In the genomic region with DNA sequence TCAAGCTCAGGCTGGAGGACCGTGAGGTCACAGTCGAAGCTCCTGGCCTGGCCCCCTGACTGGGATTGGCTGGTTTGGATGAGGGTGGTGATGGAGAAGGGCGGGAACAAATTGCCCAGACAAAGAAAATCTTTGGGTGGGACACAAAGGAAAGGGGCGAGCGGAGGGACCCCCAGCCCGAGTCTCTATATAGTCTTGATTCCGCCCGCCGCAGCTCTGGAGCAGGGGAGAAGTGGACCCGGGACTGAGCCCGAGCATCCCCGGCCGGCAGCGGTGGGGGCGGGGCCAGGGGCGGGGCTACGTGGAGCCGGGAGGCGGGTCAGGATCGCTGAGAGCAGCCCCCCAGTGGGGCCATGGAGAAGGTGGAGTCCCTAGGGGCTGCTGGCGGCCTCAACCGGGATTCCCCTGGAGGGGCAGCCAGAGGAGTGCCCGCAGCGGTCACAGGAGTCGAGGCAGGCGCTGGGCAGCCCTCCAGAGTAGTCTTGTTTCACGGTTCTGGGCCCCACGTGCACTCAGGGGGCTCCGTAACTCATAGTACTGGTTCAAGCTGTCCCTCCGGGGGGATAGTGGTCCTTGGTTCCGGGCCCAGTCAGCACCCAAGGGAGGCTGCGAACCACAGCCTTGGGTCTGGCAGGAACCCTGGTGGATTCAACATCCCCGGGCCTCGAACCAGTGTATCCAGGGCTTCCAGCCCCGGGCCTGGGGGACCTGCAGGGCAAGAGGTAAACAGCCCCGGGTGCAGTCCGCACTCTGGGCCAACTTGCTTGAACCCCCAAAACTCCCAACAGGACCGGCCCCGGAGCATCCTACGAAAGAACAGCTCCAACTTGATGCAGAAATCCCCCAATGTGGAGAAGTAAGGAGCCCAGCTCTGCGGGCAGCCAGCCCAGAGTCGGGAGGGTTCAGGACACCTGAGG, we compare ENCODE assay signal across 8 cellular contexts. TPM values are rescaled to one million over a fixed set of nuclear protein-coding genes. Genes with fewer than 3 reads are reported as not detected.
A peak's percentile ranks its signal among the peaks of the same experiment; 100 is the strongest.
DNase-seq lines count a peak whose midpoint lies in the region; ATAC-seq, FAIRE-seq and TF ChIP-seq lines count a peak whose summit lies in the region.

No MANE protein-coding gene starts in this region.

- TF ChIP-seq CTCF in D721Med (IDR thresholded peaks at IDR 0.05; ENCODE audit: insufficient read depth, missing control alignments), result no peak

- H3K27ac Mint-ChIP-seq in activated naive CD4-positive, alpha-beta T cell treated with anti-CD3 and anti-CD28 coated beads for 36 hours, result peak overlapping the region; percentile 91

- H3K27me3 ChIP-seq in HUES48 (ENCODE audit: control insufficient read depth, insufficient read depth, low read length), result no peaks in the 10 kb centered on the region
- no peaks in the 10 kb centered on the region for H3K27me3 ChIP-seq in thymus (ENCODE audit: control insufficient read depth, insufficient read depth)

- peak; percentile 48; the same call in 1 of the 2 replicates for TF ChIP-seq POLR2A in Raji (IDR thresholded peaks at IDR 0.05; ENCODE audit: insufficient read depth, low read depth, low read length)

- peaks cover 62% of the 10 kb centered on the region for H3K4me1 Mint-ChIP-seq in activated naive CD4-positive, alpha-beta T cell treated with anti-CD3 and anti-CD28 coated beads for 36 hours (ENCODE audit: low read depth)

- H3K9me3 ChIP-seq in HUES48 (ENCODE audit: control insufficient read depth, insufficient read depth, low read length) (no peaks in the 10 kb centered on the region), thymus (ENCODE audit: control insufficient read depth) (no peaks in the 10 kb centered on the region)

- no peak for FAIRE-seq in D721Med (lab: Jason Lieb, UNC)

- H3K36me3 Mint-ChIP-seq in activated naive CD4-positive, alpha-beta T cell treated with anti-CD3 and anti-CD28 coated beads for 36 hours (ENCODE audit: low read depth), result peaks cover 5% of the 10 kb centered on the region

- no peaks in the 10 kb centered on the region for H3K27me3 Mint-ChIP-seq in activated naive CD4-positive, alpha-beta T cell treated with anti-CD3 and anti-CD28 coated beads for 36 hours (ENCODE audit: low read depth)

- H3K4me1 ChIP-seq in HUES48 (ENCODE audit: control insufficient read depth, insufficient read depth, low read length) (peaks cover 11% of the 10 kb centered on the region; the same call in 1 of the 2 replicates), thymus (ENCODE audit: control insufficient read depth, insufficient read depth, low read length) (peaks cover 24% of the 10 kb centered on the region)

- peak; percentile 39 for ATAC-seq in GM21390 (IDR thresholded peaks at IDR 0.05; ENCODE audit: unreplicated experiment)

- H3K4me3 ChIP-seq in HUES48 (ENCODE audit: low read depth, low read length), result peak overlapping the region; percentile 79
- H3K4me3 ChIP-seq in thymus (ENCODE audit: low read length), result peak overlapping the region; percentile 77

- CTCF ChIA-PET in activated naive CD4-positive, alpha-beta T cell treated with anti-CD3 and anti-CD28 coated beads for 36 hours (lab: Charles Lee), result interaction anchor here (0.6 to 1.7 kb wide), 10 partner anchors 15 to 230 kb away, joined by 3 to 8 read pairs (median 4); a partner anchor contains a TSS

- peak overlapping the region; percentile 97 for H3K4me3 Mint-ChIP-seq in activated naive CD4-positive, alpha-beta T cell treated with anti-CD3 and anti-CD28 coated beads for 36 hours

- H3K36me3 ChIP-seq in HUES48 (ENCODE audit: control insufficient read depth, insufficient read depth, low read length), result peaks cover 16% of the 10 kb centered on the region
- H3K36me3 ChIP-seq in thymus (ENCODE audit: control insufficient read depth, insufficient read depth), result peaks cover 14% of the 10 kb centered on the region

- H3K9ac ChIP-seq in HUES48 (ENCODE audit: low read depth, low read length), result peak overlapping the region; percentile 80

- H3K9me3 Mint-ChIP-seq in activated naive CD4-positive, alpha-beta T cell treated with anti-CD3 and anti-CD28 coated beads for 36 hours, result no peaks in the 10 kb centered on the region

- peak overlapping the region; percentile 96 for H3K27ac ChIP-seq in HUES48 (ENCODE audit: low read depth, low read length)
- H3K27ac ChIP-seq in thymus (ENCODE audit: low read depth), result peak overlapping the region; percentile 95

- WGBS in thymus, result 28% methylated on average over 42 of the region's 42 CpGs

- intact Hi-C loops in activated naive CD4-positive, alpha-beta T cell treated with anti-CD3 and anti-CD28 coated beads for 36 hours (cut with micrococcal nuclease), result loop anchor here (5.0 to 10.0 kb wide), 2 partner anchors 152 to 514 kb away; a partner anchor contains a TSS

- peak; percentile 91 for DNase-seq in D721Med (ENCODE audit: insufficient read length, low spot score)
- peak; percentile 87 for DNase-seq in activated naive CD4-positive, alpha-beta T cell treated with anti-CD3 and anti-CD28 coated beads for 36 hours
- DNase-seq in glomerular endothelial cell (ENCODE audit: extremely low read depth, low read depth, low spot score), result peak; percentile 60
- DNase-seq in occipital lobe (lab: John Stamatoyannopoulos, UW), result peak; percentile 67

RNA-seq across cellular contexts. Expression of a gene that starts 1.2 kb away (rescaled TPM):
- total RNA-seq in activated naive CD4-positive, alpha-beta T cell treated with anti-CD3 and anti-CD28 coated beads for 36 hours, result 10 to 100 TPM; 21.9 to 22.5 TPM
- total RNA-seq in glomerular endothelial cell, result 15.5 and 16.4 TPM in 2 replicates
- 46.6 TPM for total RNA-seq in occipital lobe
- polyA plus RNA-seq in thymus, result 39.6 TPM

RNA-seq across cellular contexts. Expression of a gene that starts 6.0 kb away (rescaled TPM):
- total RNA-seq in activated naive CD4-positive, alpha-beta T cell treated with anti-CD3 and anti-CD28 coated beads for 36 hours, result 100 to 1,000 TPM; 309 to 320 TPM
- total RNA-seq in glomerular endothelial cell (53.1 TPM in 1 of 2 replicates, not detected in the other), occipital lobe (not detected)
- 364 TPM for polyA plus RNA-seq in thymus

RNA-seq across cellular contexts. Expression of a gene that starts 15.2 kb away (rescaled TPM):
- total RNA-seq in activated naive CD4-positive, alpha-beta T cell treated with anti-CD3 and anti-CD28 coated beads for 36 hours, result 10 to 100 TPM; 28.2 to 32.2 TPM
- 48.2 and 64.6 TPM in 2 replicates for total RNA-seq in glomerular endothelial cell
- total RNA-seq in occipital lobe, result 29.5 TPM
- 71.3 TPM for polyA plus RNA-seq in thymus

RNA-seq across cellular contexts. Expression of a gene that starts 21.6 kb away (rescaled TPM):
- total RNA-seq in activated naive CD4-positive, alpha-beta T cell treated with anti-CD3 and anti-CD28 coated beads for 36 hours, result under 1 TPM; 0.41 to 0.47 TPM
- total RNA-seq in glomerular endothelial cell, result 7.1 and 8.5 TPM in 2 replicates
- total RNA-seq in occipital lobe, result 3.9 TPM
- polyA plus RNA-seq in thymus, result 9.9 TPM

RNA-seq across cellular contexts. Expression of a gene that starts 22.9 kb away (rescaled TPM):
- 100 to 1,000 TPM; 757 to 792 TPM for total RNA-seq in activated naive CD4-positive, alpha-beta T cell treated with anti-CD3 and anti-CD28 coated beads for 36 hours
- 432 and 433 TPM in 2 replicates for total RNA-seq in glomerular endothelial cell
- 156 TPM for total RNA-seq in occipital lobe
- polyA plus RNA-seq in thymus, result 324 TPM

Comparison
In these comparisons a context has a peak if more than half of its experiments do, and no peak if none do; other contexts are left out.
1. Peak in every context shown above with its lines: DNase-seq, ATAC-seq, H3K4me3 ChIP-seq and H3K27ac ChIP-seq.